Comparison of ENCODE assay signal across 35 cellular contexts in the genomic region with DNA sequence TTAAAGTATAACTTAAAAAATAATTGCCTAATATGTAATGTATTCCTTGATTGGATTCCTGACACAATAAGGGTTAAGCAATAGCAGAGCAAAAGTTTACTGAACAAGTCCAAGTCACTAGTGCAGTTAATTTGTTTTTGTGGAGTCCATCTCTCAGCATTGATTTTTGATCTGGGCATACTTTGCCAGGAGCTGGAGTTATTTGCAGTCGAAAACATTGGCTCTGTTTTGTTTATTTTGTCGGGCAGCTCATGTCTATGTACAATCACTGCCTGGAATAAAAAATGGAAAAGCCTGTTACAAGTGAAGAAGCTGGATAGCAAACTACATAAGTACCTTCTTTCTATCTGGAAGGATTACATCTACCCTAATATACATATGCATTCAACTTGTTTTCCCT.
"Had no signal": no experiment of that assay in that cellular context is flagged by ENCODE, and none has a peak within 500 bp of the region (broad histone marks: within the 10 kb centered on the region; RNA-seq: fewer than 3 reads in every experiment).

No MANE protein-coding gene starts in this region.

- H3K27ac ChIP-seq: adrenal gland, body of pancreas, esophagus muscularis mucosa, foreskin keratinocyte, gastrocnemius medialis had no signal

- H3K36me3 ChIP-seq: adrenal gland, esophagus muscularis mucosa, gastrocnemius medialis had no signal

- H3K27ac Mint-ChIP-seq: activated CD4-positive, alpha-beta memory T cell treated with anti-CD3 and anti-CD28 coated beads for 36 hours; activated CD4-positive, alpha-beta T cell treated with anti-CD3 and anti-CD28 coated beads for 36 hours; activated CD4-positive, alpha-beta T cell treated with anti-CD3 and anti-CD28 coated beads, Interleukin-2, amount 10 ng/mL, durations not matched to agents 24 days and 14 days; activated CD8-positive, alpha-beta memory T cell treated with anti-CD3 and anti-CD28 coated beads, Interleukin-2, amount 10 ng/mL, durations not matched to agents 7 days and 5 days; activated CD8-positive, alpha-beta T cell treated with anti-CD3 and anti-CD28 coated beads, Interleukin-2, amount 10 ng/mL, durations not matched to agents 7 days and 5 days; activated naive CD4-positive, alpha-beta T cell treated with anti-CD3 and anti-CD28 coated beads for 36 hours; activated naive CD4-positive, alpha-beta T cell treated with anti-CD3 and anti-CD28 coated beads, Interleukin-2, amount 50 U/mL, for 24 hours; activated naive CD8-positive, alpha-beta T cell treated with anti-CD3 and anti-CD28 coated beads for 36 hours; activated naive CD8-positive, alpha-beta T cell treated with anti-CD3 and anti-CD28 coated beads, Interleukin-2, amount 50 U/mL, for 24 hours; activated T-helper 1 cell treated with anti-CD3 and anti-CD28 coated beads, Interleukin-12 subunit alpha, Interleukin-12 subunit beta, Interleukin-2, Interleukin-4 antibody, amounts not matched to agents 30 ng/mL and 10 ng/mL and 1 ng/mL, durations not matched to agents 14 hours and 24 hours and 36 hours; activated T-helper 2 cell treated with anti-CD3 and anti-CD28 coated beads, Interferon-gamma antibody, Interleukin-2, Interleukin-4, amounts not matched to agents 10 μg/mL and 5 μg/mL and 100 μg/mL, durations not matched to agents 14 hours and 24 hours and 36 hours; effector memory CD8-positive, alpha-beta T cell; T-helper 17 cell; T-helper 2 cell treated with Interferon-gamma antibody and Interleukin-4, amounts not matched to agents 5 μg/mL and 100 μg/mL, for 36 hours had no signal

- H3K4me1 Mint-ChIP-seq: activated CD4-positive, alpha-beta T cell treated with anti-CD3 and anti-CD28 coated beads for 36 hours; activated CD4-positive, alpha-beta T cell treated with anti-CD3 and anti-CD28 coated beads, Interleukin-2, amount 10 ng/mL, durations not matched to agents 24 days and 14 days; activated CD8-positive, alpha-beta memory T cell treated with anti-CD3 and anti-CD28 coated beads, Interleukin-2, amount 10 ng/mL, durations not matched to agents 7 days and 5 days; activated naive CD4-positive, alpha-beta T cell treated with anti-CD3 and anti-CD28 coated beads, Interleukin-2, amount 50 U/mL, for 24 hours; activated naive CD8-positive, alpha-beta T cell treated with anti-CD3 and anti-CD28 coated beads for 36 hours; activated naive CD8-positive, alpha-beta T cell treated with anti-CD3 and anti-CD28 coated beads, Interleukin-2, amount 50 U/mL, for 24 hours; T-helper 17 cell had no signal

- H3K4me3 Mint-ChIP-seq: activated CD4-positive, alpha-beta memory T cell treated with anti-CD3 and anti-CD28 coated beads for 36 hours; activated CD4-positive, alpha-beta T cell treated with anti-CD3 and anti-CD28 coated beads for 36 hours; activated CD4-positive, alpha-beta T cell treated with anti-CD3 and anti-CD28 coated beads, Interleukin-2, amount 10 ng/mL, durations not matched to agents 24 days and 14 days; activated CD8-positive, alpha-beta memory T cell treated with anti-CD3 and anti-CD28 coated beads, Interleukin-2, amount 10 ng/mL, durations not matched to agents 7 days and 5 days; activated CD8-positive, alpha-beta T cell treated with anti-CD3 and anti-CD28 coated beads, Interleukin-2, amount 10 ng/mL, durations not matched to agents 7 days and 5 days; activated naive CD4-positive, alpha-beta T cell treated with anti-CD3 and anti-CD28 coated beads for 36 hours; activated naive CD4-positive, alpha-beta T cell treated with anti-CD3 and anti-CD28 coated beads, Interleukin-2, amount 50 U/mL, for 24 hours; activated naive CD8-positive, alpha-beta T cell treated with anti-CD3 and anti-CD28 coated beads for 36 hours; activated naive CD8-positive, alpha-beta T cell treated with anti-CD3 and anti-CD28 coated beads, Interleukin-2, amount 50 U/mL, for 24 hours; activated T-helper 1 cell treated with anti-CD3 and anti-CD28 coated beads, Interleukin-12 subunit alpha, Interleukin-12 subunit beta, Interleukin-2, Interleukin-4 antibody, amounts not matched to agents 30 ng/mL and 10 ng/mL and 1 ng/mL, durations not matched to agents 14 hours and 24 hours and 36 hours; effector memory CD8-positive, alpha-beta T cell; T-helper 17 cell; T-helper 2 cell treated with Interferon-gamma antibody and Interleukin-4, amounts not matched to agents 5 μg/mL and 100 μg/mL, for 36 hours had no signal

- H3K9me3 ChIP-seq: adrenal gland, body of pancreas, esophagus muscularis mucosa, gastrocnemius medialis had no signal

- DNase-seq: activated CD4-positive, alpha-beta memory T cell treated with anti-CD3 and anti-CD28 coated beads for 36 hours; activated CD4-positive, alpha-beta T cell treated with anti-CD3 and anti-CD28 coated beads for 36 hours; activated CD4-positive, alpha-beta T cell treated with anti-CD3 and anti-CD28 coated beads, Interleukin-2, amount 10 ng/mL, durations not matched to agents 24 days and 14 days; activated CD4-positive, CD25-positive, alpha-beta regulatory T cell; activated CD4-positive, CD25-positive, alpha-beta regulatory T cell treated with anti-CD3 and anti-CD28 coated beads, Interleukin-2, amount 50 U/mL, for 72 hours; activated CD8-positive, alpha-beta memory T cell treated with anti-CD3 and anti-CD28 coated beads, Interleukin-2, amount 10 ng/mL, durations not matched to agents 7 days and 5 days; activated CD8-positive, alpha-beta memory T cell treated with anti-CD3 and anti-CD28 coated beads, Interleukin-2, amount 50 U/mL, for 4 hours; activated CD8-positive, alpha-beta T cell treated with anti-CD3 and anti-CD28 coated beads, Interleukin-2, amount 10 ng/mL, durations not matched to agents 7 days and 5 days; activated effector memory CD4-positive, alpha-beta T cell treated with anti-CD3 and anti-CD28 coated beads, Interleukin-2, amount 50 U/mL, for 16 hours; activated naive CD4-positive, alpha-beta T cell treated with anti-CD3 and anti-CD28 coated beads for 36 hours; activated naive CD8-positive, alpha-beta T cell treated with anti-CD3 and anti-CD28 coated beads for 36 hours; activated naive CD8-positive, alpha-beta T cell treated with anti-CD3 and anti-CD28 coated beads, Interleukin-2, amount 50 U/mL, for 24 hours; activated T-cell treated with anti-CD3 and anti-CD28 coated beads, Interleukin-2, amount 50 U/mL, for 1 hour; activated T-cell treated with anti-CD3 and anti-CD28 coated beads, Interleukin-2, amount 50 U/mL, for 48 hours; adrenal gland; amygdala; aorta; body of pancreas; caudate nucleus; cortex of kidney; dermis blood vessel endothelial cell; effector CD4-positive, alpha-beta T cell; effector memory CD8-positive, alpha-beta T cell; erythroblast; foreskin keratinocyte; gastrocnemius medialis; glutamatergic neuron; T-helper 1 cell; T-helper 17 cell; T1000 had no signal

- H3K27me3 Mint-ChIP-seq: activated CD4-positive, alpha-beta memory T cell treated with anti-CD3 and anti-CD28 coated beads for 36 hours; activated CD4-positive, alpha-beta T cell treated with anti-CD3 and anti-CD28 coated beads for 36 hours; activated CD4-positive, alpha-beta T cell treated with anti-CD3 and anti-CD28 coated beads, Interleukin-2, amount 10 ng/mL, durations not matched to agents 24 days and 14 days; activated CD8-positive, alpha-beta memory T cell treated with anti-CD3 and anti-CD28 coated beads, Interleukin-2, amount 10 ng/mL, durations not matched to agents 7 days and 5 days; activated naive CD4-positive, alpha-beta T cell treated with anti-CD3 and anti-CD28 coated beads, Interleukin-2, amount 50 U/mL, for 24 hours; activated naive CD8-positive, alpha-beta T cell treated with anti-CD3 and anti-CD28 coated beads for 36 hours; activated naive CD8-positive, alpha-beta T cell treated with anti-CD3 and anti-CD28 coated beads, Interleukin-2, amount 50 U/mL, for 24 hours; effector memory CD8-positive, alpha-beta T cell; T-helper 17 cell had no signal

- H3K4me1 ChIP-seq: adrenal gland, body of pancreas, esophagus muscularis mucosa, gastrocnemius medialis had no signal

- H3K27me3 ChIP-seq: adrenal gland, body of pancreas, esophagus muscularis mucosa, foreskin keratinocyte, gastrocnemius medialis had no signal

- ATAC-seq: activated CD4-positive, alpha-beta T cell treated with anti-CD3 and anti-CD28 coated beads for 36 hours; activated CD8-positive, alpha-beta memory T cell treated with anti-CD3 and anti-CD28 coated beads, Interleukin-2, amount 10 ng/mL, durations not matched to agents 7 days and 5 days; activated CD8-positive, alpha-beta T cell treated with anti-CD3 and anti-CD28 coated beads, Interleukin-2, amount 10 ng/mL, durations not matched to agents 7 days and 5 days; activated naive CD8-positive, alpha-beta T cell treated with anti-CD3 and anti-CD28 coated beads, Interleukin-2, amount 50 U/mL, for 24 hours; body of pancreas; effector memory CD8-positive, alpha-beta T cell; foreskin keratinocyte; gastrocnemius medialis; T-helper 17 cell had no signal

- H3K4me3 ChIP-seq: adrenal gland, body of pancreas, esophagus muscularis mucosa, gastrocnemius medialis had no signal
